ENCODE assay signal across 1 cellular context in genomic region chrX:2755169-2755715, GRCh38.
TF ChIP-seq lines count a peak whose summit lies in the region.

No MANE protein-coding gene starts in this region.

TF ChIP-seq in endothelial cell of umbilical vein, 7 proteins besides CTCF, POLR2A, EP300 and RAD21:
- TF ChIP-seq FOS (IDR thresholded peaks at IDR 0.05; ENCODE audit: borderline replicate concordance, insufficient read depth, low read length) = peak; percentile 7
